ENCODE assay signal across 14 cellular contexts in the genomic region with DNA sequence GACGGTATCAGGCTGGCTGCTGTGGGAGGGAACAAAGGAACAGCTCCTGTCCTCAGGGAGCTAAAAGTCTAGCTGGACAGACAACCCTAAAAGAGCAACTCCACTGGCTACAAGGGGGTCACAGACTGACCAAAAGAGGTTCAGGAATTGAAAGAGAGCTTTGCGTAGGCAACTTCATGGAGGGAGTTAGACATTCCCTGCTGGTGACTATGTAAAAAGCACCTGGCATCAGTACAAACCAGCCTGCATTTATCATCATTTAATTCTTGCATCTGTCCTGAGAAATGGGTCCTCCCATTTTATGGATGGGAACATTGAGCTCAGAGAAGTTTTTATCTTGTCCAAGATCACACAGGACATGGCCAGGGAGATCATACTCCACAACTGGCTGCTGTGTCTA. TPM values are rescaled to one million over a fixed set of nuclear protein-coding genes. Genes with fewer than 3 reads are reported as not detected.
A peak's percentile ranks its signal among the peaks of the same experiment; 100 is the strongest.
DNase-seq lines count a peak whose midpoint lies in the region; ATAC-seq and TF ChIP-seq lines count a peak whose summit lies in the region.
"Had no signal": no experiment of that assay in that cellular context is flagged by ENCODE, and none has a peak within 500 bp of the region (broad histone marks: within the 10 kb centered on the region; RNA-seq: fewer than 3 reads in every experiment).

No MANE protein-coding gene starts in this region.

- H3K27me3 ChIP-seq in mammary epithelial cell (ENCODE audit: insufficient read depth, low read length): peaks cover 35% of the 10 kb centered on the region
- H3K27me3 ChIP-seq in stomach smooth muscle (ENCODE audit: control insufficient read depth in 1 of 2, insufficient read depth in 2 of 2, low read length in 2 of 2): no peaks in the 10 kb centered on the region
- peaks cover 45% of the 10 kb centered on the region for H3K27me3 ChIP-seq in brain microvascular endothelial cell (replicated peaks)

- peak; percentile 50 for ATAC-seq in SK-N-SH treated with all-trans-retinoic acid at 6 μM for 48 hours
- ATAC-seq: activated naive CD4-positive, alpha-beta T cell treated with anti-CD3 and anti-CD28 coated beads, Interleukin-2, amount 50 U/mL, for 72 hours; gastrocnemius medialis; naive thymus-derived CD8-positive, alpha-beta T cell had no signal

- dilution Hi-C loops in mammary epithelial cell (cut with HindIII; ENCODE audit: low sequenced_read_pairs): no loop called here

- DNase-seq in MCF 10A (ENCODE audit: unreplicated experiment): peak; percentile 5
- DNase-seq in mammary epithelial cell: no peak
- DNase-seq in fibroblast of the aortic adventitia (ENCODE audit: low read depth): peak; percentile 48
- DNase-seq in stimulated activated CD4-positive, alpha-beta T cell treated with anti-CD3 and anti-CD28 coated beads, Interleukin-2, amount 100 ng/mL, for 48 hours: no peak
- no peak for DNase-seq in HCEC 1CT
- no peak for DNase-seq in brain microvascular endothelial cell
- DNase-seq: activated CD4-positive, alpha-beta T cell treated with anti-CD3 and anti-CD28 coated beads, Interleukin-2, amount 10 ng/mL, durations not matched to agents 7 days and 5 days; gastrocnemius medialis; naive thymus-derived CD8-positive, alpha-beta T cell; NCI-H2029 treated with DMSO at 0.1 percent for 48 hours had no signal

- intact Hi-C loops in MCF 10A (cut with micrococcal nuclease) (no loop called here), mammary epithelial cell (cut with micrococcal nuclease) (no loop called here)

- H3K9me3 ChIP-seq in mammary epithelial cell (replicated peaks; ENCODE audit: insufficient read depth, low read length) (no peaks in the 10 kb centered on the region), stomach smooth muscle (ENCODE audit: control insufficient read depth in 2 of 2, low read length in 2 of 2) (no peaks in the 10 kb centered on the region)
- H3K9me3 ChIP-seq: gastrocnemius medialis had no signal

- BruUV-seq in MCF 10A (replicated peaks; lab: Mats Ljungman, UMichigan): no TSS peak
- no TSS peak for BruUV-seq in mammary epithelial cell (replicated peaks; lab: Mats Ljungman, UMichigan)

- no peaks in the 10 kb centered on the region for H4K20me1 ChIP-seq in mammary epithelial cell (ENCODE audit: insufficient read depth, low read length)

- H3K9ac ChIP-seq in mammary epithelial cell (ENCODE audit: insufficient read depth, low read length) (no peak overlapping the region), stomach smooth muscle (ENCODE audit: low read length in 2 of 2) (no peak overlapping the region)

- in situ Hi-C loops in mammary epithelial cell (cut with MboI; ENCODE audit: low sequenced_read_pairs in 2 of 2) (no loop called here), brain microvascular endothelial cell (cut with HindIII; ENCODE audit: low pct_ligation_motif_present, low sequenced_read_pairs) (no loop called here)

- peaks cover 75% of the 10 kb centered on the region for H3K27me3 Mint-ChIP-seq in MCF 10A (ENCODE audit: insufficient read depth, unreplicated experiment)

- CTCF ChIA-PET in MCF 10A (lab: Yijun Ruan, JAX) (interaction anchor here (0.8 to 1.8 kb wide), 2 partner anchors 51 to 383 kb away, joined by 3 to 7 read pairs; no protein-coding TSS in a partner anchor), mammary epithelial cell (lab: Charles Lee; ENCODE audit: low non-redundant PET) (no interaction called here)

- H3K4me1 ChIP-seq in mammary epithelial cell (ENCODE audit: insufficient read depth, low read length): no peaks in the 10 kb centered on the region
- H3K4me1 ChIP-seq in stomach smooth muscle (ENCODE audit: control insufficient read depth, insufficient read depth, low read length): peaks cover 27% of the 10 kb centered on the region

- WGBS in mammary epithelial cell (ENCODE audit: low coverage, missing lambda C conversion rate): 69% methylated on average over 2 of the region's 2 CpGs

- H3K4me3 Mint-ChIP-seq in MCF 10A (ENCODE audit: unreplicated experiment): no peak overlapping the region
- H3K4me3 Mint-ChIP-seq: activated CD4-positive, alpha-beta T cell treated with anti-CD3 and anti-CD28 coated beads, Interleukin-2, amount 10 ng/mL, durations not matched to agents 7 days and 5 days had no signal

- H3K36me3 Mint-ChIP-seq in MCF 10A (ENCODE audit: insufficient read depth, unreplicated experiment): no peaks in the 10 kb centered on the region

- no peak overlapping the region for H2AFZ ChIP-seq in mammary epithelial cell (ENCODE audit: low read depth, low read length)

- POLR2A ChIA-PET in MCF 10A (lab: Yijun Ruan, JAX): no interaction called here

- no peaks in the 10 kb centered on the region for H3K4me1 Mint-ChIP-seq in MCF 10A (ENCODE audit: insufficient read depth, unreplicated experiment)
- H3K4me1 Mint-ChIP-seq: activated CD4-positive, alpha-beta T cell treated with anti-CD3 and anti-CD28 coated beads, Interleukin-2, amount 10 ng/mL, durations not matched to agents 7 days and 5 days had no signal

- H3K27ac ChIP-seq in mammary epithelial cell (ENCODE audit: insufficient read depth, low read depth, low read length) (no peak overlapping the region), stomach smooth muscle (ENCODE audit: low read length) (peak overlapping the region; percentile 11), brain microvascular endothelial cell (no peak overlapping the region)
- H3K27ac ChIP-seq: gastrocnemius medialis had no signal

- TF ChIP-seq CTCF in MCF 10A (IDR thresholded peaks at IDR 0.05; ENCODE audit: unreplicated experiment) (no peak), mammary epithelial cell (conservative IDR thresholded peaks at IDR 0.05 in 1 of 2, IDR thresholded peaks at IDR 0.05 in 1 of 2; ENCODE audit: extremely low read depth in 1 of 2, insufficient read depth in 1 of 2, low read depth in 1 of 2, low read length in 2 of 2) (no peak), fibroblast of the aortic adventitia (IDR thresholded peaks at IDR 0.05; ENCODE audit: insufficient read depth, low read length) (peak; percentile 23), brain microvascular endothelial cell (IDR thresholded peaks at IDR 0.05; ENCODE audit: low read depth, low read length, missing control alignments) (no peak)

- no peak overlapping the region for H3K4me3 ChIP-seq in mammary epithelial cell (replicated peaks in 1 of 3; ENCODE audit: insufficient read depth in 1 of 3, low read depth in 2 of 3, low read length in 3 of 3)
- H3K4me3 ChIP-seq in fibroblast of the aortic adventitia (ENCODE audit: low read depth, low read length): no peak overlapping the region
- H3K4me3 ChIP-seq in stomach smooth muscle (ENCODE audit: low read length in 2 of 2): no peak overlapping the region
- no peak overlapping the region for H3K4me3 ChIP-seq in brain microvascular endothelial cell (ENCODE audit: low read depth, low read length)

- no peak overlapping the region for H3K27ac Mint-ChIP-seq in MCF 10A (ENCODE audit: low read depth, unreplicated experiment)
- H3K27ac Mint-ChIP-seq: activated CD4-positive, alpha-beta T cell treated with anti-CD3 and anti-CD28 coated beads, Interleukin-2, amount 10 ng/mL, durations not matched to agents 7 days and 5 days; activated naive CD4-positive, alpha-beta T cell treated with anti-CD3 and anti-CD28 coated beads, Interleukin-2, amount 50 U/mL, for 72 hours; naive thymus-derived CD8-positive, alpha-beta T cell had no signal

- no peak overlapping the region for H3K4me2 ChIP-seq in mammary epithelial cell (ENCODE audit: insufficient read depth, low read depth, low read length)

- H3K9me3 Mint-ChIP-seq in MCF 10A (ENCODE audit: unreplicated experiment): peaks cover 8% of the 10 kb centered on the region
- H3K9me3 Mint-ChIP-seq: activated CD4-positive, alpha-beta T cell treated with anti-CD3 and anti-CD28 coated beads, Interleukin-2, amount 10 ng/mL, durations not matched to agents 7 days and 5 days had no signal

- no peaks in the 10 kb centered on the region for H3K36me3 ChIP-seq in mammary epithelial cell (ENCODE audit: insufficient read depth, low read length)
- peaks cover 0 to 2% of the 10 kb centered on the region in 2 donors for H3K36me3 ChIP-seq in stomach smooth muscle (ENCODE audit: control insufficient read depth in 2 of 2, insufficient read depth in 2 of 2, low read length in 2 of 2)
- H3K36me3 ChIP-seq in brain microvascular endothelial cell (replicated peaks): no peaks in the 10 kb centered on the region
- H3K36me3 ChIP-seq: gastrocnemius medialis had no signal

- no peaks in the 10 kb centered on the region for H3K79me2 ChIP-seq in mammary epithelial cell (ENCODE audit: insufficient read depth, low read length)

TF ChIP-seq in SK-N-SH treated with all-trans-retinoic acid at 6 μM for 48 hours, 23 proteins besides CTCF, POLR2A, EP300 and RAD21 (continues in another document):
- TF ChIP-seq ZC3H10 (CRISPR knock-in tag; IDR thresholded peaks at IDR 0.05) (no peak), ZNF565 (CRISPR knock-in tag; conservative IDR thresholded peaks at IDR 0.05; ENCODE audit: low read depth) (no peak), TSHZ2 (CRISPR knock-in tag; IDR thresholded peaks at IDR 0.05) (no peak), TCF4 (CRISPR knock-in tag; IDR thresholded peaks at IDR 0.05; ENCODE audit: borderline replicate concordance) (no peak)

RNA-seq across cellular contexts. Expression of gene LGI2, which starts 1.4 kb away (rescaled TPM):
- 0.20 TPM in 1 of 2 replicates, not detected in the other for total RNA-seq in MCF 10A (2022)
- total RNA-seq in mammary epithelial cell: not detected
- not detected for polyA plus RNA-seq in mammary epithelial cell
- not detected for polyA minus RNA-seq in mammary epithelial cell
- total RNA-seq in fibroblast of the aortic adventitia (ENCODE audit: low replicate concordance): 0.54 and 6.5 TPM in 2 replicates
- total RNA-seq: activated CD4-positive, alpha-beta T cell treated with anti-CD3 and anti-CD28 coated beads, Interleukin-2, amount 10 ng/mL, durations not matched to agents 7 days and 5 days; activated naive CD4-positive, alpha-beta T cell treated with anti-CD3 and anti-CD28 coated beads, Interleukin-2, amount 50 U/mL, for 72 hours; lung microvascular endothelial cell; naive thymus-derived CD8-positive, alpha-beta T cell had no signal
- polyA plus RNA-seq: naive thymus-derived CD8-positive, alpha-beta T cell had no signal

Comparison
In these comparisons a context has a peak if more than half of its experiments do, and no peak if none do; other contexts are left out.
1. DNase-seq: peak in MCF 10A (single experiment) and fibroblast of the aortic adventitia (single experiment); none in mammary epithelial cell (single experiment), stimulated activated CD4-positive, alpha-beta T cell treated with anti-CD3 and anti-CD28 coated beads, Interleukin-2, amount 100 ng/mL, for 48 hours (0 of 2), HCEC 1CT (single experiment) and brain microvascular endothelial cell (single experiment).